In the genomic region with DNA sequence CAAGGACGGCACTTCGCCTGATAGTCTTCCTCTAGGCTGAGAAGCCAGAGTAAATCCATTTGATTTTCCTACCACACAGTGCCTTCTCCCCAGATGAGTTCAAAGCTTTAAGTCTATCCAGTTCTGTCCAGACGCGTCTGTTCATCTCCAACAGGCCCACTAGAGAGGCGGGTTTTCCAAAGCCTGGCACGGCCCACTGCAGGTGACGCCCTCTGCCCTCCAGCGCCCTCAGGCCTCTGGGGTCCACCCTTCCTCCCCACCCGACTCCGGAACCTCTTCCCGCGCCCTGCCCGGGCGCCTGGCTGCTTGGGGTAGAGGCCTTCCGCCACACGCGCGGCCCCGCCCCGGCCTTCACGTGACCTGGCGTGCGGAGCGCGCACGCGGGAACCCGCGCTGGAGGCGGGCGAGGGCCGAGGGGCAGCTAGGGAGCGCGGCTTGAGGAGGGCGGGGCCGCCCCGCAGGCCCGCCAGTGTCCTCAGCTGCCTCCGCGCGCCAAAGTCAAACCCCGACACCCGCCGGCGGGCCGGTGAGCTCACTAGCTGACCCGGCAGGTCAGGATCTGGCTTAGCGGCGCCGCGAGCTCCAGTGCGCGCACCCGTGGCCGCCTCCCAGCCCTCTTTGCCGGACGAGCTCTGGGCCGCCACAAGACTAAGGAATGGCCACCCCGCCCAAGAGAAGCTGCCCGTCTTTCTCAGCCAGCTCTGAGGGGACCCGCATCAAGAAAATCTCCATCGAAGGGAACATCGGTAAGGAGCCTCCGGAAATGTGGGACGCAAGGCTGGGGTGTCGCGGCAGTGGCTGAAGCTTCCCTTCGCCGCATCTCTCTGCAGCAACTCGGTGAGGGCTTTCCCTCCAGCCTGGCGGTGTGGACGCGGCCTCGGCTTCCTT, we compare ENCODE assay signal across 8 cellular contexts. TPM values are rescaled to one million over a fixed set of nuclear protein-coding genes. Genes with fewer than 3 reads are reported as not detected.
A peak's percentile ranks its signal among the peaks of the same experiment; 100 is the strongest.
DNase-seq lines count a peak whose midpoint lies in the region; ATAC-seq, FAIRE-seq and TF ChIP-seq lines count a peak whose summit lies in the region.

DCK (plus strand) TSS at position 469 of the 888 bp plus-strand sequence; CDS start at position 656, 187 bp downstream.

- DNase-seq in NCI-H1694 treated with DMSO at 0.1 percent for 48 hours (lab: John Stamatoyannopoulos, UW), result peak; percentile 63
- peak; percentile 91 for DNase-seq in T-helper 2 cell treated with Interferon-gamma antibody and Interleukin-4, amounts not matched to agents 5 μg/mL and 100 μg/mL, for 36 hours (ENCODE audit: low spot score)
- DNase-seq in astrocyte (ENCODE audit: low read depth), result peak; percentile 81
- peak; percentile 90 for DNase-seq in hepatic stellate cell (ENCODE audit: low spot score)
- peak in 1 of 2 donors; percentile 91 for DNase-seq in vagina (ENCODE audit: extremely low spot score in 2 of 2)

- H4K20me1 ChIP-seq in astrocyte (ENCODE audit: insufficient read depth, low read length), result peaks cover 9% of the 10 kb centered on the region

- peak within 1 kb of the TSS; percentile 94 for H2AFZ ChIP-seq in astrocyte (ENCODE audit: low read depth, low read length)

- no peaks in the 10 kb centered on the region for H3K9me3 Mint-ChIP-seq in T-helper 2 cell treated with Interferon-gamma antibody and Interleukin-4, amounts not matched to agents 5 μg/mL and 100 μg/mL, for 36 hours
- H3K9me3 Mint-ChIP-seq in astrocyte (ENCODE audit: unreplicated experiment), result no peaks in the 10 kb centered on the region

- H3K4me1 ChIP-seq in astrocyte (ENCODE audit: insufficient read depth, low read length), result peaks cover 11% of the 10 kb centered on the region
- peaks cover 7% of the 10 kb centered on the region for H3K4me1 ChIP-seq in rectal smooth muscle tissue (ENCODE audit: control insufficient read depth, insufficient read depth, low read length)
- H3K4me1 ChIP-seq in vagina, result peaks cover 41% of the 10 kb centered on the region

- no peaks in the 10 kb centered on the region for H3K27me3 Mint-ChIP-seq in T-helper 2 cell treated with Interferon-gamma antibody and Interleukin-4, amounts not matched to agents 5 μg/mL and 100 μg/mL, for 36 hours (ENCODE audit: low read depth)
- no peaks in the 10 kb centered on the region for H3K27me3 Mint-ChIP-seq in astrocyte (ENCODE audit: low read depth, unreplicated experiment)

- FAIRE-seq in astrocyte (lab: Jason Lieb, UNC), result no peak

- H3K9me3 ChIP-seq in astrocyte (ENCODE audit: insufficient read depth, low read depth, low read length), result no peaks in the 10 kb centered on the region
- no peaks in the 10 kb centered on the region for H3K9me3 ChIP-seq in vagina

- H3K79me2 ChIP-seq in astrocyte (ENCODE audit: insufficient read depth, low read length), result peaks cover 52% of the 10 kb centered on the region

- H3K27ac ChIP-seq in astrocyte (ENCODE audit: low read depth, low read length) (peak within 1 kb of the TSS; percentile 77), rectal smooth muscle tissue (ENCODE audit: low read depth, low read length) (peak within 1 kb of the TSS; percentile 92), vagina (peak within 1 kb of the TSS; percentile 83)

- ATAC-seq in GM18505 (IDR thresholded peaks at IDR 0.05; ENCODE audit: unreplicated experiment), result peak; percentile 90
- ATAC-seq in HG02938 (IDR thresholded peaks at IDR 0.05; ENCODE audit: unreplicated experiment), result peak; percentile 66

- peak within 1 kb of the TSS; percentile 93 for H3K27ac Mint-ChIP-seq in T-helper 2 cell treated with Interferon-gamma antibody and Interleukin-4, amounts not matched to agents 5 μg/mL and 100 μg/mL, for 36 hours
- peak within 1 kb of the TSS; percentile 87 for H3K27ac Mint-ChIP-seq in astrocyte (ENCODE audit: unreplicated experiment)

- H3K4me1 Mint-ChIP-seq in T-helper 2 cell treated with Interferon-gamma antibody and Interleukin-4, amounts not matched to agents 5 μg/mL and 100 μg/mL, for 36 hours (ENCODE audit: low read depth), result peaks cover 31% of the 10 kb centered on the region
- peaks cover 5% of the 10 kb centered on the region for H3K4me1 Mint-ChIP-seq in astrocyte (ENCODE audit: low read depth, unreplicated experiment)

- H3K9ac ChIP-seq in astrocyte (ENCODE audit: low read length) (peak within 1 kb of the TSS; percentile 95), rectal smooth muscle tissue (ENCODE audit: low read length) (peak within 1 kb of the TSS; percentile 73)

- H3K4me3 Mint-ChIP-seq in T-helper 2 cell treated with Interferon-gamma antibody and Interleukin-4, amounts not matched to agents 5 μg/mL and 100 μg/mL, for 36 hours, result peak within 1 kb of the TSS; percentile 100
- H3K4me3 Mint-ChIP-seq in astrocyte (ENCODE audit: unreplicated experiment), result peak within 1 kb of the TSS; percentile 90

- H3K36me3 ChIP-seq in astrocyte (ENCODE audit: insufficient read depth, low read length) (no peaks in the 10 kb centered on the region), rectal smooth muscle tissue (ENCODE audit: control insufficient read depth, insufficient read depth, low read length) (no peaks in the 10 kb centered on the region), vagina (no peaks in the 10 kb centered on the region)

- peak within 1 kb of the TSS; percentile 96 for H3K4me2 ChIP-seq in astrocyte (ENCODE audit: low read length)

- peaks cover 40% of the 10 kb centered on the region for H3K36me3 Mint-ChIP-seq in T-helper 2 cell treated with Interferon-gamma antibody and Interleukin-4, amounts not matched to agents 5 μg/mL and 100 μg/mL, for 36 hours (ENCODE audit: low read depth)
- H3K36me3 Mint-ChIP-seq in astrocyte (ENCODE audit: low read depth, unreplicated experiment), result no peaks in the 10 kb centered on the region

- peak; percentile 96 for TF ChIP-seq POLR2A in GM18505 (IDR thresholded peaks at IDR 0.05; ENCODE audit: borderline replicate concordance, extremely low read depth, insufficient read depth, insufficient read length)
- TF ChIP-seq POLR2A in vagina (IDR thresholded peaks at IDR 0.05), result peak in 1 of 2 donors; percentile 69

- intact Hi-C loops in vagina (cut with DNase I), result loop anchor here (10.0 kb wide), 1 partner anchor 159 kb away; the partner anchor contains the start of gene GRSF1

- TF ChIP-seq CTCF in astrocyte (IDR thresholded peaks at IDR 0.05; ENCODE audit: insufficient read depth, low read depth, low read length) (no peak), vagina (IDR thresholded peaks at IDR 0.05) (no peak)

- peak within 1 kb of the TSS; percentile 68 for H3K4me3 ChIP-seq in astrocyte (ENCODE audit: insufficient read depth, low read depth, low read length)
- H3K4me3 ChIP-seq in rectal smooth muscle tissue (ENCODE audit: low read length), result peak within 1 kb of the TSS; percentile 83
- H3K4me3 ChIP-seq in vagina, result peak within 1 kb of the TSS; percentile 76 to 81

- no peaks in the 10 kb centered on the region for H3K27me3 ChIP-seq in astrocyte (ENCODE audit: insufficient read depth, low read length)
- no peaks in the 10 kb centered on the region for H3K27me3 ChIP-seq in rectal smooth muscle tissue (ENCODE audit: control insufficient read depth, insufficient read depth, low read length)
- no peaks in the 10 kb centered on the region for H3K27me3 ChIP-seq in vagina

RNA-seq across cellular contexts. Expression of gene DCK, which starts in this region (rescaled TPM):
- 7.0 and 10.8 TPM in 2 replicates for total RNA-seq in astrocyte
- 10.3 TPM for total RNA-seq in vagina
